ENCODE assay signal across 23 cellular contexts in genomic region chr3:4672727-4673126, GRCh38.
"Had no signal": no experiment of that assay in that cellular context is flagged by ENCODE, and none has a peak within 500 bp of the region (broad histone marks: within the 10 kb centered on the region; RNA-seq: fewer than 3 reads in every experiment).

No MANE protein-coding gene starts in this region.

- H3K4me1 ChIP-seq: foreskin keratinocyte, neural progenitor cell, pancreas, vagina had no signal

- H3K27ac Mint-ChIP-seq: natural killer cell treated with Interleukin-12 subunit alpha and Interleukin-12 subunit beta and Interleukin-15 and Interleukin-18, amount 100 ng/mL, for 72 hours; neural progenitor cell; progenitor cell of endocrine pancreas had no signal

- H3K36me3 Mint-ChIP-seq: neural progenitor cell had no signal

- H3K4me3 Mint-ChIP-seq: natural killer cell treated with Interleukin-12 subunit alpha and Interleukin-12 subunit beta and Interleukin-15 and Interleukin-18, amount 100 ng/mL, for 72 hours; neural progenitor cell had no signal

- H3K27me3 Mint-ChIP-seq: natural killer cell treated with Interleukin-12 subunit alpha and Interleukin-12 subunit beta and Interleukin-15 and Interleukin-18, amount 100 ng/mL, for 72 hours had no signal

- H3K9me3 Mint-ChIP-seq: natural killer cell treated with Interleukin-12 subunit alpha and Interleukin-12 subunit beta and Interleukin-15 and Interleukin-18, amount 100 ng/mL, for 72 hours; neural progenitor cell had no signal

- H3K27me3 ChIP-seq: neural progenitor cell, pancreas, stomach, vagina had no signal

- H3K9me3 ChIP-seq: pancreas, stomach, thoracic aorta, vagina had no signal

- H3K36me3 ChIP-seq: neural progenitor cell, pancreas had no signal

- ATAC-seq: foreskin keratinocyte; left lobe of liver; natural killer cell treated with Interleukin-12 subunit alpha and Interleukin-12 subunit beta and Interleukin-15 and Interleukin-18, amount 100 ng/mL, for 72 hours; pancreas had no signal

- DNase-seq: effector memory CD4-positive, alpha-beta T cell; foreskin keratinocyte; head of caudate nucleus; hypothalamus; kidney glomerular epithelial cell; mesenchymal stem cell; midbrain; occipital lobe; pancreas; small intestine; stimulated activated CD4-positive, alpha-beta T cell treated with anti-CD3 and anti-CD28 coated beads, Interleukin-12 subunit alpha, Interleukin-12 subunit beta, amount 100 ng/mL, for 4 hours; stimulated activated naive CD4-positive, alpha-beta T cell; stomach; substantia nigra; trophoblast cell had no signal

- H3K27ac ChIP-seq: epithelial cell of prostate, foreskin keratinocyte, neural progenitor cell, pancreas, stomach, thoracic aorta, vagina had no signal

- H3K4me1 Mint-ChIP-seq: neural progenitor cell had no signal

- H3K4me3 ChIP-seq: lung, neural progenitor cell, pancreas, stomach, thoracic aorta, vagina had no signal
